Comparison of ENCODE assay signal across 2 cellular contexts in genomic region chr6:14309516-14309915, GRCh38.
TF ChIP-seq lines count a peak whose summit lies in the region.

No MANE protein-coding gene starts in this region.

TF ChIP-seq in liver, 16 proteins besides CTCF, POLR2A, EP300 and RAD21:
- TF ChIP-seq REST (IDR thresholded peaks at IDR 0.05) = no peak
- peak in 1 of 2 donors; percentile 44 for TF ChIP-seq HNF4A (conservative IDR thresholded peaks at IDR 0.05)
- TF ChIP-seq YY1 (IDR thresholded peaks at IDR 0.05) = peak; percentile 48
- TF ChIP-seq GABPA (IDR thresholded peaks at IDR 0.05 in 1 of 2, conservative IDR thresholded peaks at IDR 0.05 in 1 of 2) = no peak
- TF ChIP-seq RXRA (IDR thresholded peaks at IDR 0.05) = peak in 1 of 2 donors; percentile 61
- peak; percentile 77 for TF ChIP-seq FOXA2 (IDR thresholded peaks at IDR 0.05)
- peak; percentile 59 for TF ChIP-seq FOXA1 (IDR thresholded peaks at IDR 0.05)

TF ChIP-seq in HepG2, 621 proteins besides CTCF, POLR2A, EP300 and RAD21 (continued from another document):
- TF ChIP-seq IRF1 (CRISPR knock-in tag; IDR thresholded peaks at IDR 0.05; ENCODE audit: low read depth) (no peak), ARNTL (CRISPR knock-in tag; IDR thresholded peaks at IDR 0.05) (no peak), ZSCAN30 (CRISPR knock-in tag; IDR thresholded peaks at IDR 0.05) (no peak)
